Comparison of ENCODE assay signal across 28 cellular contexts in the genomic region with DNA sequence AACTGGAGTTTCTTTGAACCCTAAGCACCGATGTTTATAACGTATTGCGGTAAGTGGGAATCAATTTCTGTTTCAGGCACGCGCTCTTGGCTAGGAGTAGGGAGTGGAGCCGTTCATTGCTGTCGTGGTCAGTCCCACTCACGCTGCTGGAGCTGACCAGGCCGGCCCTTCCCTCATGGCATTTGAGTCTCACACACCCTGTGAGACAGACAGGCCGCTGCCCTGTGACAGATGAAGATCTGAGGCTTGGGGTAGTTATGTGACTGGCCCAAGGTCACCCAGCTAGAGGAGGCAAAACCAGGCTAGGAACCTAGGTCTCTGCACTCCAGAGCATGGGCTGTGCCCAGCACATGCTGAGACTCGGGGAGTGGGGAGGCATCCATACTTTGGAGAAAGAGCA. TPM values are rescaled to one million over a fixed set of nuclear protein-coding genes. Genes with fewer than 3 reads are reported as not detected.
A peak's percentile ranks its signal among the peaks of the same experiment; 100 is the strongest.
DNase-seq lines count a peak whose midpoint lies in the region; ATAC-seq and TF ChIP-seq lines count a peak whose summit lies in the region.
"Had no signal": no experiment of that assay in that cellular context is flagged by ENCODE, and none has a peak within 500 bp of the region (broad histone marks: within the 10 kb centered on the region; RNA-seq: fewer than 3 reads in every experiment).

No MANE protein-coding gene starts in this region.

- H3K4me3 ChIP-seq in heart left ventricle, result no peak overlapping the region
- no peak overlapping the region for H3K4me3 ChIP-seq in spleen
- H3K4me3 ChIP-seq: BLaER1, GM12878 had no signal

- WGBS in heart left ventricle, 4 donors, result 86 to 92% (median 90%) methylated on average over 11 of the region's 11 CpGs
- 77 to 87% (median 85%) methylated on average over 10 to 11 of the region's 11 CpGs for WGBS in spleen, 5 donors

- TF ChIP-seq CTCF in heart left ventricle (IDR thresholded peaks at IDR 0.05) (no peak), nephron progenitor cell (IDR thresholded peaks at IDR 0.05) (no peak), spleen (IDR thresholded peaks at IDR 0.05 in 8 of 11, conservative IDR thresholded peaks at IDR 0.05 in 3 of 11) (no peak)

- intact Hi-C loops in cardiac septum (cut with DNase I) (no loop called here), heart left ventricle (cut with DNase I) (no loop called here), spleen (cut with DNase I; ENCODE audit: low total_unique reads) (no loop called here)

- H3K36me3 ChIP-seq in heart left ventricle (no peaks in the 10 kb centered on the region), spleen (no peaks in the 10 kb centered on the region)
- H3K36me3 ChIP-seq: BE2C, BLaER1 had no signal

- DNase-seq in cardiac septum (ENCODE audit: low spot score), result peak; percentile 50
- DNase-seq in heart left ventricle, result no peak
- DNase-seq in nephron progenitor cell, result no peak
- peak; percentile 54 for DNase-seq in spleen
- DNase-seq in effector memory CD8-positive, alpha-beta T cell, result no peak
- DNase-seq: ACHN; BE2C; C1 segment of cervical spinal cord; CD4-positive, alpha-beta memory T cell; CD4-positive, CD25-positive, alpha-beta regulatory T cell; CD8-positive, alpha-beta memory T cell; COR-L47; DMS 273 treated with DMSO at 0.1 percent for 48 hours; DMS153; DMS53; DMS79; DND-41; EL; GDM1 had no signal

- no peak overlapping the region for H3K27ac ChIP-seq in heart left ventricle
- no peak overlapping the region for H3K27ac ChIP-seq in spleen
- H3K27ac ChIP-seq: 22Rv1, BLaER1 had no signal

- ATAC-seq in heart left ventricle (no peak), HG03175 (IDR thresholded peaks at IDR 0.05; ENCODE audit: unreplicated experiment) (no peak), GM21825 (IDR thresholded peaks at IDR 0.05; ENCODE audit: unreplicated experiment) (no peak)
- no peak for ATAC-seq in effector memory CD8-positive, alpha-beta T cell (replicated peaks)
- ATAC-seq: GM12878 had no signal

- H3K4me3 Mint-ChIP-seq in nephron progenitor cell, result peak overlapping the region; percentile 32
- H3K4me3 Mint-ChIP-seq in effector memory CD8-positive, alpha-beta T cell, result no peak overlapping the region
- H3K4me3 Mint-ChIP-seq: CD4-positive, alpha-beta memory T cell; CD4-positive, CD25-positive, alpha-beta regulatory T cell; CD8-positive, alpha-beta memory T cell had no signal

- peaks cover 96% of the 10 kb centered on the region for H3K27me3 Mint-ChIP-seq in nephron progenitor cell (ENCODE audit: low read depth, poor library complexity)
- peaks cover 61 to 88% of the 10 kb centered on the region in 2 donors for H3K27me3 Mint-ChIP-seq in effector memory CD8-positive, alpha-beta T cell

- peaks cover 5% of the 10 kb centered on the region for H3K9me3 Mint-ChIP-seq in nephron progenitor cell
- H3K9me3 Mint-ChIP-seq in effector memory CD8-positive, alpha-beta T cell, result no peaks in the 10 kb centered on the region
- H3K9me3 Mint-ChIP-seq: CD8-positive, alpha-beta memory T cell had no signal

- no peaks in the 10 kb centered on the region for H3K36me3 Mint-ChIP-seq in nephron progenitor cell (ENCODE audit: low read depth)
- no peaks in the 10 kb centered on the region for H3K36me3 Mint-ChIP-seq in effector memory CD8-positive, alpha-beta T cell (ENCODE audit: insufficient read depth)
- H3K36me3 Mint-ChIP-seq: CD14-positive monocyte; CD4-positive, alpha-beta memory T cell; CD4-positive, CD25-positive, alpha-beta regulatory T cell; CD8-positive, alpha-beta memory T cell had no signal

- H3K27ac Mint-ChIP-seq in nephron progenitor cell, result no peak overlapping the region
- no peak overlapping the region for H3K27ac Mint-ChIP-seq in effector memory CD8-positive, alpha-beta T cell
- H3K27ac Mint-ChIP-seq: CD14-positive monocyte; CD4-positive, alpha-beta memory T cell; CD8-positive, alpha-beta memory T cell had no signal

- TF ChIP-seq POLR2A in heart left ventricle (IDR thresholded peaks at IDR 0.05) (no peak), spleen (IDR thresholded peaks at IDR 0.05) (no peak)

- H3K4me1 ChIP-seq in heart left ventricle (peaks cover 0 to 32% (median 11%) of the 10 kb centered on the region in 12 donors), spleen (peaks cover 9 to 24% (median 17%) of the 10 kb centered on the region in 6 donors)
- H3K4me1 ChIP-seq: BE2C, BLaER1 had no signal

- peaks cover 0 to 49% (median 21%) of the 10 kb centered on the region in 9 donors for H3K27me3 ChIP-seq in heart left ventricle
- peaks cover 0 to 86% (median 46%) of the 10 kb centered on the region in 7 donors for H3K27me3 ChIP-seq in spleen (replicated peaks in 1 of 7)
- H3K27me3 ChIP-seq: BLaER1 had no signal

- peaks cover 23% of the 10 kb centered on the region for H3K4me1 Mint-ChIP-seq in nephron progenitor cell
- H3K4me1 Mint-ChIP-seq in effector memory CD8-positive, alpha-beta T cell (ENCODE audit: low read depth in 2 of 2), result peaks cover 0 to 4% of the 10 kb centered on the region in 2 donors
- H3K4me1 Mint-ChIP-seq: CD4-positive, CD25-positive, alpha-beta regulatory T cell; CD8-positive, alpha-beta memory T cell had no signal

- H3K9me3 ChIP-seq in heart left ventricle, result no peaks in the 10 kb centered on the region
- H3K9me3 ChIP-seq in spleen, result no peaks in the 10 kb centered on the region
- H3K9me3 ChIP-seq: BE2C had no signal

RNA-seq across cellular contexts. Expression of gene CIDEA, which starts 2.9 kb away (rescaled TPM):
- 0.40 TPM for total RNA-seq in cardiac septum
- total RNA-seq in heart left ventricle, result 10 to 100 TPM in 1 of 9 donors, 1 to 10 TPM in 3, under 1 TPM in 2, not detected in 3; 0.35 to 17.1 (median 2.4) TPM
- 1 to 10 TPM in 1 of 2 donors, under 1 TPM in 1; 0.61 to 1.8 TPM for polyA plus RNA-seq in heart left ventricle
- not detected for total RNA-seq in spleen
- polyA plus RNA-seq in spleen, result not detected
- total RNA-seq: A673; CD4-positive, alpha-beta memory T cell; CD4-positive, CD25-positive, alpha-beta regulatory T cell; CD8-positive, alpha-beta memory T cell; Daoy; G401; GM12878 had no signal
- polyA plus RNA-seq: CD14-positive monocyte; CD4-positive, alpha-beta memory T cell; CD4-positive, CD25-positive, alpha-beta regulatory T cell; CD8-positive, alpha-beta memory T cell; GM12878 had no signal

RNA-seq across cellular contexts. Expression of gene TUBB6, which starts 56.7 kb away (rescaled TPM):
- total RNA-seq in cardiac septum (155 TPM), heart left ventricle (100 to 1,000 TPM in 6 of 9 donors, 10 to 100 TPM in 3; 64.8 to 421 (median 126) TPM), spleen (10 to 100 TPM; 29.9 to 65.6 (median 51.4) TPM)
- polyA plus RNA-seq in heart left ventricle (100 to 1,000 TPM in 1 of 2 donors, 10 to 100 TPM in 1; 90.4 to 800 TPM), spleen (10 to 100 TPM; 29.0 to 43.4 (median 35.5) TPM)

Comparison
In these comparisons a context has a peak if more than half of its experiments do, and no peak if none do; other contexts are left out.
1. DNase-seq: peak in cardiac septum (single experiment) and spleen (single experiment); none in heart left ventricle (0 of 5), nephron progenitor cell (single experiment) and effector memory CD8-positive, alpha-beta T cell (0 of 3).